Comparison of ENCODE assay signal across 29 cellular contexts in genomic region chr14:86794689-86795088, GRCh38.
"Had no signal": no experiment of that assay in that cellular context is flagged by ENCODE, and none has a peak within 500 bp of the region (broad histone marks: within the 10 kb centered on the region; RNA-seq: fewer than 3 reads in every experiment).

No MANE protein-coding gene starts in this region.

- H3K27me3 Mint-ChIP-seq: dendritic cell treated with granulocyte-macrophage colony-stimulating factor and Interleukin-4, amounts not matched to agents 40 ng/mL and 50 ng/mL, for 4 days; effector memory CD8-positive, alpha-beta T cell had no signal

- H3K9me3 ChIP-seq: colonic mucosa, esophagus muscularis mucosa, gastrocnemius medialis, gastroesophageal sphincter, heart left ventricle, heart right ventricle had no signal

- H3K4me1 Mint-ChIP-seq: endodermal cell had no signal

- DNase-seq: colonic mucosa; cortex of kidney; dermis blood vessel endothelial cell; dorsolateral prefrontal cortex; effector CD4-positive, alpha-beta T cell; effector CD8-positive, alpha-beta T cell; effector memory CD4-positive, alpha-beta T cell; effector memory CD8-positive, alpha-beta T cell; endodermal cell; erythroblast; esophagus squamous epithelium; foreskin fibroblast; foreskin keratinocyte; foreskin melanocyte; gastrocnemius medialis; glutamatergic neuron; head of caudate nucleus; heart left ventricle; heart right ventricle had no signal

- FAIRE-seq: colon, endometrium, endothelial cell of umbilical vein, frontal cortex had no signal

- H3K27ac ChIP-seq: colonic mucosa, coronary artery, dorsolateral prefrontal cortex, epithelial cell of prostate, esophagus muscularis mucosa, esophagus squamous epithelium, foreskin keratinocyte, gastrocnemius medialis, gastroesophageal sphincter, heart left ventricle, heart right ventricle had no signal

- H3K4me3 Mint-ChIP-seq: dendritic cell treated with granulocyte-macrophage colony-stimulating factor and Interleukin-4, amounts not matched to agents 40 ng/mL and 50 ng/mL, for 4 days; effector memory CD8-positive, alpha-beta T cell; endodermal cell had no signal

- H3K4me1 ChIP-seq: colonic mucosa, esophagus muscularis mucosa, esophagus squamous epithelium, gastrocnemius medialis, gastroesophageal sphincter, heart left ventricle had no signal

- H3K9me3 Mint-ChIP-seq: dendritic cell treated with granulocyte-macrophage colony-stimulating factor and Interleukin-4, amounts not matched to agents 40 ng/mL and 50 ng/mL, for 4 days had no signal

- H3K4me3 ChIP-seq: colonic mucosa, coronary artery, dorsolateral prefrontal cortex, esophagus muscularis mucosa, esophagus squamous epithelium, gastrocnemius medialis, gastroesophageal sphincter, heart left ventricle, heart right ventricle had no signal

- H3K36me3 ChIP-seq: colonic mucosa, esophagus muscularis mucosa, esophagus squamous epithelium, gastrocnemius medialis, gastroesophageal sphincter, heart left ventricle, heart right ventricle had no signal

- H3K27ac Mint-ChIP-seq: dendritic cell treated with granulocyte-macrophage colony-stimulating factor and Interleukin-4, amounts not matched to agents 40 ng/mL and 50 ng/mL, for 4 days; effector memory CD8-positive, alpha-beta T cell; endodermal cell had no signal

- ATAC-seq: effector memory CD8-positive, alpha-beta T cell; esophagus mucosa; foreskin keratinocyte; gastrocnemius medialis; gastroesophageal sphincter; heart left ventricle; heart right ventricle had no signal

- H3K27me3 ChIP-seq: colonic mucosa, esophagus muscularis mucosa, esophagus squamous epithelium, foreskin keratinocyte, gastrocnemius medialis, gastroesophageal sphincter, heart left ventricle, heart right ventricle had no signal
